In the genomic region with DNA sequence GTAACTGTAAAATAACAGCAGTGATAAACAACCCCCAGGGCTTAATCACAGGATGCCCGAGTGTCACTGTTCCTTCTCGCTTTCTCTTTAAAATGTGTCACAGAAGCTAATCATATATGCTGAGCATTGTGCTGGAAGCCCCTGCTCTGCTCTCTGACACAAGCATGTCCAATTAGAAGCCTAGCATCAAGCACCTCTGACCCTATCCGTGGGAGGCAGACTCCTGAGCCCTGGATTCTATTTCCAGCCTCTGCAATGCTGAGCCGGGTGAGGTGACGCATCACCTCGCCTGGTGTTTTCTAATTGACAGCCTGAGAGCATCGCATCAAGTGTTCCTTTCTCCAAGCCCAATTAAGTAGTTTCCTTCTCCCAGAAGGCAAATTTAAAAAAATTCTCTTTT, we compare ENCODE assay signal across 23 cellular contexts.
"Had no signal": no experiment of that assay in that cellular context is flagged by ENCODE, and none has a peak within 500 bp of the region (broad histone marks: within the 10 kb centered on the region; RNA-seq: fewer than 3 reads in every experiment).

No MANE protein-coding gene starts in this region.

- H3K27ac Mint-ChIP-seq: activated CD4-positive, alpha-beta T cell treated with anti-CD3 and anti-CD28 coated beads, Interleukin-2, amount 10 ng/mL, durations not matched to agents 24 days and 14 days; activated CD8-positive, alpha-beta T cell treated with anti-CD3 and anti-CD28 coated beads for 36 hours; activated naive CD8-positive, alpha-beta T cell treated with anti-CD3 and anti-CD28 coated beads, Interleukin-2, amount 10 ng/mL, durations not matched to agents 7 days and 5 days; activated T-helper 2 cell treated with anti-CD3 and anti-CD28 coated beads, Interferon-gamma antibody, Interleukin-2, Interleukin-4, amounts not matched to agents 10 μg/mL and 5 μg/mL and 100 μg/mL, durations not matched to agents 14 hours and 24 hours and 36 hours; nephron; stimulated activated naive CD8-positive, alpha-beta T cell treated with anti-CD3 and anti-CD28 coated beads, Interleukin-15, Interleukin-2, amounts not matched to agents 100 ng/mL and 50 ng/mL, for 24 hours; type B pancreatic cell had no signal

- H3K4me3 Mint-ChIP-seq: activated CD4-positive, alpha-beta T cell treated with anti-CD3 and anti-CD28 coated beads, Interleukin-2, amount 10 ng/mL, durations not matched to agents 24 days and 14 days; activated CD8-positive, alpha-beta T cell treated with anti-CD3 and anti-CD28 coated beads for 36 hours; activated naive CD8-positive, alpha-beta T cell treated with anti-CD3 and anti-CD28 coated beads, Interleukin-2, amount 10 ng/mL, durations not matched to agents 7 days and 5 days; nephron; stimulated activated naive CD8-positive, alpha-beta T cell treated with anti-CD3 and anti-CD28 coated beads, Interleukin-15, Interleukin-2, amounts not matched to agents 100 ng/mL and 50 ng/mL, for 24 hours; type B pancreatic cell had no signal

- H3K9me3 Mint-ChIP-seq: activated CD4-positive, alpha-beta T cell treated with anti-CD3 and anti-CD28 coated beads, Interleukin-2, amount 10 ng/mL, durations not matched to agents 24 days and 14 days; activated CD8-positive, alpha-beta T cell treated with anti-CD3 and anti-CD28 coated beads for 36 hours; activated naive CD8-positive, alpha-beta T cell treated with anti-CD3 and anti-CD28 coated beads, Interleukin-2, amount 10 ng/mL, durations not matched to agents 7 days and 5 days; activated T-helper 2 cell treated with anti-CD3 and anti-CD28 coated beads, Interferon-gamma antibody, Interleukin-2, Interleukin-4, amounts not matched to agents 10 μg/mL and 5 μg/mL and 100 μg/mL, durations not matched to agents 14 hours and 24 hours and 36 hours; nephron; stimulated activated naive CD8-positive, alpha-beta T cell treated with anti-CD3 and anti-CD28 coated beads, Interleukin-15, Interleukin-2, amounts not matched to agents 100 ng/mL and 50 ng/mL, for 24 hours; type B pancreatic cell had no signal

- H3K36me3 Mint-ChIP-seq: activated naive CD8-positive, alpha-beta T cell treated with anti-CD3 and anti-CD28 coated beads, Interleukin-2, amount 10 ng/mL, durations not matched to agents 7 days and 5 days; type B pancreatic cell had no signal

- DNase-seq: activated CD4-positive, alpha-beta T cell treated with anti-CD3 and anti-CD28 coated beads, Interleukin-2, amount 10 ng/mL, durations not matched to agents 24 days and 14 days; activated CD8-positive, alpha-beta T cell treated with anti-CD3 and anti-CD28 coated beads for 36 hours; activated naive CD4-positive, alpha-beta T cell treated with Interleukin-2 at 50 U/mL for 16 hours; activated naive CD8-positive, alpha-beta T cell treated with anti-CD3 and anti-CD28 coated beads, Interleukin-2, amount 10 ng/mL, durations not matched to agents 7 days and 5 days; activated T-cell treated with anti-CD3 and anti-CD28 coated beads, Interleukin-2, amount 50 U/mL, for 1 hour; amygdala; body of pancreas; central memory CD4-positive, alpha-beta T cell; left ventricle myocardium inferior; mammary epithelial cell; midbrain; psoas muscle; right lobe of liver; small intestine; stimulated activated CD4-positive, alpha-beta T cell treated with anti-CD3 and anti-CD28 coated beads, Interleukin-15, amount 100 ng/mL, for 24 hours; stimulated activated CD4-positive, alpha-beta T cell treated with anti-CD3 and anti-CD28 coated beads, Interleukin-2, amount 100 ng/mL, for 48 hours; T-helper 1 cell; T1000; testis had no signal

- H3K4me1 Mint-ChIP-seq: activated CD4-positive, alpha-beta T cell treated with anti-CD3 and anti-CD28 coated beads, Interleukin-2, amount 10 ng/mL, durations not matched to agents 24 days and 14 days; activated naive CD8-positive, alpha-beta T cell treated with anti-CD3 and anti-CD28 coated beads, Interleukin-2, amount 10 ng/mL, durations not matched to agents 7 days and 5 days; nephron had no signal

- ATAC-seq: activated CD8-positive, alpha-beta T cell treated with anti-CD3 and anti-CD28 coated beads for 36 hours; body of pancreas; psoas muscle; right lobe of liver had no signal
